ENCODE assay signal across 1 cellular context in the genomic region with DNA sequence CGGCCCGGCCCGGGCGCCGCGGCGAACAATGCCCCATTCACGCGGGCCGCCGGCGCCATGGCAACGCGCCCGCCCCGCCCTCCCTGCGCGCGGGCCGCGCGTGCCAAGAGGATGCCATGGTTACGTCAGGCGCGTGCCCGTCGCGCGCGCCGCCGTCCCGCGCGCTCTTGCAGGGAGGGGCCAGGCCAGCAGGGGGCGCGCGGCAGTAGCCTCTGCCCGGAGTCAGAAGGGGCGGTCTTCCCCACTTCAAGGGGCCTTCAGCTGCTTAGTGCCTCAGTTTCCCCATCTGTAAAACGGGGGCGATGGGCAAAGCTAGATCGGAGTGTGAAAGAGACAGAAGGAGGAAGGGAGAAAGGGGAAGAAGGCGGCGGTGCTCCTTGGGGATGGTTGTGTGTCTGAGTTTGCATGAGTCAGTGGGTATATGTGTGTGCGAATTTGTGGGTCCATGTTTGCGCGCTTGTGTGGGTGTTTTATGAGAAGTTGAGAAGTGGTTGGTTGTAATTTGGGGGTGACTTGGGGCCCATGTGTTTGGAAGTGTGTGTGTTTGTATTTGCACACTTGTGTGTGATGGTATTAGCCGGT.
TF ChIP-seq lines count a peak whose summit lies in the region.

No MANE protein-coding gene starts in this region.

TF ChIP-seq in HepG2, 621 proteins besides CTCF, POLR2A, EP300 and RAD21 (continued from another document and continues in another):
- TF ChIP-seq, protein P1, sequence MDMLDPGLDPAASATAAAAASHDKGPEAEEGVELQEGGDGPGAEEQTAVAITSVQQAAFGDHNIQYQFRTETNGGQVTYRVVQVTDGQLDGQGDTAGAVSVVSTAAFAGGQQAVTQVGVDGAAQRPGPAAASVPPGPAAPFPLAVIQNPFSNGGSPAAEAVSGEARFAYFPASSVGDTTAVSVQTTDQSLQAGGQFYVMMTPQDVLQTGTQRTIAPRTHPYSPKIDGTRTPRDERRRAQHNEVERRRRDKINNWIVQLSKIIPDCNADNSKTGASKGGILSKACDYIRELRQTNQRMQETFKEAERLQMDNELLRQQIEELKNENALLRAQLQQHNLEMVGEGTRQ (IDR thresholded peaks at IDR 0.05; ENCODE audit: low read depth, low read length) = no peak
- TF ChIP-seq, protein P1 (CRISPR knock-in tag; IDR thresholded peaks at IDR 0.05; ENCODE audit: borderline replicate concordance) = no peak
- TF ChIP-seq ATAD3A (CRISPR knock-in tag; IDR thresholded peaks at IDR 0.05) (no peak), ZNF776 (CRISPR knock-in tag; IDR thresholded peaks at IDR 0.05) (no peak), KLF11 (CRISPR knock-in tag; IDR thresholded peaks at IDR 0.05) (no peak), SIX1 (CRISPR knock-in tag; IDR thresholded peaks at IDR 0.05; ENCODE audit: borderline replicate concordance) (no peak), SP5 (CRISPR knock-in tag; IDR thresholded peaks at IDR 0.05; ENCODE audit: borderline replicate concordance, low read depth) (peak; percentile 54; the same call in 1 of the 2 replicates), HOXA5 (CRISPR knock-in tag; IDR thresholded peaks at IDR 0.05) (no peak), AHR (CRISPR knock-in tag; IDR thresholded peaks at IDR 0.05) (peak; percentile 39; the same call in 1 of the 2 replicates), XRCC5 (optimal IDR thresholded peaks at IDR 0.05; ENCODE audit: low read length) (peak; percentile 86), SRSF9 (IDR thresholded peaks at IDR 0.05; ENCODE audit: borderline replicate concordance, insufficient read depth, low read depth, low read length, poor library complexity, severe bottlenecking) (no peak), ZNF282 (IDR thresholded peaks at IDR 0.05; ENCODE audit: partially characterized antibody) (no peak), CHCHD3 (CRISPR knock-in tag; IDR thresholded peaks at IDR 0.05) (no peak), ZBTB7A (CRISPR knock-in tag; IDR thresholded peaks at IDR 0.05) (0 out of 2 replicates have a peak, but pooled peaks have one; percentile 15), ZNF264 (CRISPR knock-in tag; IDR thresholded peaks at IDR 0.05) (no peak), NBN (conservative IDR thresholded peaks at IDR 0.05) (no peak), MBD4 (IDR thresholded peaks at IDR 0.05; ENCODE audit: borderline replicate concordance, low read length) (no peak), ZNF768 (CRISPR knock-in tag; IDR thresholded peaks at IDR 0.05) (peak; percentile 46; the same call in 1 of the 2 replicates), HDAC6 (IDR thresholded peaks at IDR 0.05; ENCODE audit: low read depth, low read length) (no peak), NONO (IDR thresholded peaks at IDR 0.05) (no peak), NONO (CRISPR knock-in tag; conservative IDR thresholded peaks at IDR 0.05) (peak; percentile 80), CAMTA2 (CRISPR knock-in tag; IDR thresholded peaks at IDR 0.05; ENCODE audit: borderline replicate concordance) (no peak), MZF1 (CRISPR knock-in tag; IDR thresholded peaks at IDR 0.05; ENCODE audit: borderline replicate concordance) (no peak), SMAD1 (CRISPR knock-in tag; IDR thresholded peaks at IDR 0.05; ENCODE audit: borderline replicate concordance, low read depth) (no peak; the same call in 1 of the 2 replicates), JARID2 (CRISPR knock-in tag; IDR thresholded peaks at IDR 0.05; ENCODE audit: insufficient replicate concordance) (no peak), ZNF547 (CRISPR knock-in tag; IDR thresholded peaks at IDR 0.05) (no peak), BCL6 (CRISPR knock-in tag; IDR thresholded peaks at IDR 0.05) (0 out of 2 replicates have a peak, but pooled peaks have one; percentile 8), DNMT3B (CRISPR knock-in tag; conservative IDR thresholded peaks at IDR 0.05) (no peak), ZFP1 (CRISPR knock-in tag; IDR thresholded peaks at IDR 0.05) (no peak), ZNF34 (CRISPR knock-in tag; IDR thresholded peaks at IDR 0.05; ENCODE audit: borderline replicate concordance) (no peak), NR2F2 (IDR thresholded peaks at IDR 0.05; ENCODE audit: borderline replicate concordance, low read depth) (no peak), ZNF670 (CRISPR knock-in tag; IDR thresholded peaks at IDR 0.05; ENCODE audit: borderline replicate concordance) (no peak), ZFYVE20 (CRISPR knock-in tag; IDR thresholded peaks at IDR 0.05; ENCODE audit: borderline replicate concordance, low read depth) (no peak), JUND (CRISPR knock-in tag; IDR thresholded peaks at IDR 0.05) (no peak), FOXJ3 (CRISPR knock-in tag; IDR thresholded peaks at IDR 0.05; ENCODE audit: borderline replicate concordance) (no peak), SAP130 (CRISPR knock-in tag; IDR thresholded peaks at IDR 0.05; ENCODE audit: low read depth) (peak; percentile 77), SKI (IDR thresholded peaks at IDR 0.05; ENCODE audit: partially characterized antibody) (peak; percentile 58), MYNN (CRISPR knock-in tag; IDR thresholded peaks at IDR 0.05; ENCODE audit: low read depth) (no peak)
- TF ChIP-seq, protein P2, sequence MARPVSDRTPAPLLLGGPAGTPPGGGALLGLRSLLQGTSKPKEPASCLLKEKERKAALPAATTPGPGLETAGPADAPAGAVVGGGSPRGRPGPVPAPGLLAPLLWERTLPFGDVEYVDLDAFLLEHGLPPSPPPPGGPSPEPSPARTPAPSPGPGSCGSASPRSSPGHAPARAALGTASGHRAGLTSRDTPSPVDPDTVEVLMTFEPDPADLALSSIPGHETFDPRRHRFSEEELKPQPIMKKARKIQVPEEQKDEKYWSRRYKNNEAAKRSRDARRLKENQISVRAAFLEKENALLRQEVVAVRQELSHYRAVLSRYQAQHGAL (CRISPR knock-in tag; IDR thresholded peaks at IDR 0.05; ENCODE audit: not compliant biosample characterization) = no peak
- TF ChIP-seq, protein P3, sequence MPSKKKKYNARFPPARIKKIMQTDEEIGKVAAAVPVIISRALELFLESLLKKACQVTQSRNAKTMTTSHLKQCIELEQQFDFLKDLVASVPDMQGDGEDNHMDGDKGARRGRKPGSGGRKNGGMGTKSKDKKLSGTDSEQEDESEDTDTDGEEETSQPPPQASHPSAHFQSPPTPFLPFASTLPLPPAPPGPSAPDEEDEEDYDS (CRISPR knock-in tag; IDR thresholded peaks at IDR 0.05) = no peak
- TF ChIP-seq, protein P4, sequence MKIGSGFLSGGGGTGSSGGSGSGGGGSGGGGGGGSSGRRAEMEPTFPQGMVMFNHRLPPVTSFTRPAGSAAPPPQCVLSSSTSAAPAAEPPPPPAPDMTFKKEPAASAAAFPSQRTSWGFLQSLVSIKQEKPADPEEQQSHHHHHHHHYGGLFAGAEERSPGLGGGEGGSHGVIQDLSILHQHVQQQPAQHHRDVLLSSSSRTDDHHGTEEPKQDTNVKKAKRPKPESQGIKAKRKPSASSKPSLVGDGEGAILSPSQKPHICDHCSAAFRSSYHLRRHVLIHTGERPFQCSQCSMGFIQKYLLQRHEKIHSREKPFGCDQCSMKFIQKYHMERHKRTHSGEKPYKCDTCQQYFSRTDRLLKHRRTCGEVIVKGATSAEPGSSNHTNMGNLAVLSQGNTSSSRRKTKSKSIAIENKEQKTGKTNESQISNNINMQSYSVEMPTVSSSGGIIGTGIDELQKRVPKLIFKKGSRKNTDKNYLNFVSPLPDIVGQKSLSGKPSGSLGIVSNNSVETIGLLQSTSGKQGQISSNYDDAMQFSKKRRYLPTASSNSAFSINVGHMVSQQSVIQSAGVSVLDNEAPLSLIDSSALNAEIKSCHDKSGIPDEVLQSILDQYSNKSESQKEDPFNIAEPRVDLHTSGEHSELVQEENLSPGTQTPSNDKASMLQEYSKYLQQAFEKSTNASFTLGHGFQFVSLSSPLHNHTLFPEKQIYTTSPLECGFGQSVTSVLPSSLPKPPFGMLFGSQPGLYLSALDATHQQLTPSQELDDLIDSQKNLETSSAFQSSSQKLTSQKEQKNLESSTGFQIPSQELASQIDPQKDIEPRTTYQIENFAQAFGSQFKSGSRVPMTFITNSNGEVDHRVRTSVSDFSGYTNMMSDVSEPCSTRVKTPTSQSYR (CRISPR knock-in tag; IDR thresholded peaks at IDR 0.05; ENCODE audit: borderline replicate concordance) = 0 out of 2 replicates have a peak, but pooled peaks have one; percentile 5
- TF ChIP-seq, protein P5, sequence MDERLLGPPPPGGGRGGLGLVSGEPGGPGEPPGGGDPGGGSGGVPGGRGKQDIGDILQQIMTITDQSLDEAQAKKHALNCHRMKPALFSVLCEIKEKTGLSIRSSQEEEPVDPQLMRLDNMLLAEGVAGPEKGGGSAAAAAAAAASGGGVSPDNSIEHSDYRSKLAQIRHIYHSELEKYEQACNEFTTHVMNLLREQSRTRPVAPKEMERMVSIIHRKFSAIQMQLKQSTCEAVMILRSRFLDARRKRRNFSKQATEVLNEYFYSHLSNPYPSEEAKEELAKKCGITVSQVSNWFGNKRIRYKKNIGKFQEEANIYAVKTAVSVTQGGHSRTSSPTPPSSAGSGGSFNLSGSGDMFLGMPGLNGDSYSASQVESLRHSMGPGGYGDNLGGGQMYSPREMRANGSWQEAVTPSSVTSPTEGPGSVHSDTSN (CRISPR knock-in tag; IDR thresholded peaks at IDR 0.05) = no peak
- TF ChIP-seq, protein P6, sequence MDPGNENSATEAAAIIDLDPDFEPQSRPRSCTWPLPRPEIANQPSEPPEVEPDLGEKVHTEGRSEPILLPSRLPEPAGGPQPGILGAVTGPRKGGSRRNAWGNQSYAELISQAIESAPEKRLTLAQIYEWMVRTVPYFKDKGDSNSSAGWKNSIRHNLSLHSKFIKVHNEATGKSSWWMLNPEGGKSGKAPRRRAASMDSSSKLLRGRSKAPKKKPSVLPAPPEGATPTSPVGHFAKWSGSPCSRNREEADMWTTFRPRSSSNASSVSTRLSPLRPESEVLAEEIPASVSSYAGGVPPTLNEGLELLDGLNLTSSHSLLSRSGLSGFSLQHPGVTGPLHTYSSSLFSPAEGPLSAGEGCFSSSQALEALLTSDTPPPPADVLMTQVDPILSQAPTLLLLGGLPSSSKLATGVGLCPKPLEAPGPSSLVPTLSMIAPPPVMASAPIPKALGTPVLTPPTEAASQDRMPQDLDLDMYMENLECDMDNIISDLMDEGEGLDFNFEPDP (CRISPR knock-in tag; conservative IDR thresholded peaks at IDR 0.05) = no peak
- TF ChIP-seq, protein P7, sequence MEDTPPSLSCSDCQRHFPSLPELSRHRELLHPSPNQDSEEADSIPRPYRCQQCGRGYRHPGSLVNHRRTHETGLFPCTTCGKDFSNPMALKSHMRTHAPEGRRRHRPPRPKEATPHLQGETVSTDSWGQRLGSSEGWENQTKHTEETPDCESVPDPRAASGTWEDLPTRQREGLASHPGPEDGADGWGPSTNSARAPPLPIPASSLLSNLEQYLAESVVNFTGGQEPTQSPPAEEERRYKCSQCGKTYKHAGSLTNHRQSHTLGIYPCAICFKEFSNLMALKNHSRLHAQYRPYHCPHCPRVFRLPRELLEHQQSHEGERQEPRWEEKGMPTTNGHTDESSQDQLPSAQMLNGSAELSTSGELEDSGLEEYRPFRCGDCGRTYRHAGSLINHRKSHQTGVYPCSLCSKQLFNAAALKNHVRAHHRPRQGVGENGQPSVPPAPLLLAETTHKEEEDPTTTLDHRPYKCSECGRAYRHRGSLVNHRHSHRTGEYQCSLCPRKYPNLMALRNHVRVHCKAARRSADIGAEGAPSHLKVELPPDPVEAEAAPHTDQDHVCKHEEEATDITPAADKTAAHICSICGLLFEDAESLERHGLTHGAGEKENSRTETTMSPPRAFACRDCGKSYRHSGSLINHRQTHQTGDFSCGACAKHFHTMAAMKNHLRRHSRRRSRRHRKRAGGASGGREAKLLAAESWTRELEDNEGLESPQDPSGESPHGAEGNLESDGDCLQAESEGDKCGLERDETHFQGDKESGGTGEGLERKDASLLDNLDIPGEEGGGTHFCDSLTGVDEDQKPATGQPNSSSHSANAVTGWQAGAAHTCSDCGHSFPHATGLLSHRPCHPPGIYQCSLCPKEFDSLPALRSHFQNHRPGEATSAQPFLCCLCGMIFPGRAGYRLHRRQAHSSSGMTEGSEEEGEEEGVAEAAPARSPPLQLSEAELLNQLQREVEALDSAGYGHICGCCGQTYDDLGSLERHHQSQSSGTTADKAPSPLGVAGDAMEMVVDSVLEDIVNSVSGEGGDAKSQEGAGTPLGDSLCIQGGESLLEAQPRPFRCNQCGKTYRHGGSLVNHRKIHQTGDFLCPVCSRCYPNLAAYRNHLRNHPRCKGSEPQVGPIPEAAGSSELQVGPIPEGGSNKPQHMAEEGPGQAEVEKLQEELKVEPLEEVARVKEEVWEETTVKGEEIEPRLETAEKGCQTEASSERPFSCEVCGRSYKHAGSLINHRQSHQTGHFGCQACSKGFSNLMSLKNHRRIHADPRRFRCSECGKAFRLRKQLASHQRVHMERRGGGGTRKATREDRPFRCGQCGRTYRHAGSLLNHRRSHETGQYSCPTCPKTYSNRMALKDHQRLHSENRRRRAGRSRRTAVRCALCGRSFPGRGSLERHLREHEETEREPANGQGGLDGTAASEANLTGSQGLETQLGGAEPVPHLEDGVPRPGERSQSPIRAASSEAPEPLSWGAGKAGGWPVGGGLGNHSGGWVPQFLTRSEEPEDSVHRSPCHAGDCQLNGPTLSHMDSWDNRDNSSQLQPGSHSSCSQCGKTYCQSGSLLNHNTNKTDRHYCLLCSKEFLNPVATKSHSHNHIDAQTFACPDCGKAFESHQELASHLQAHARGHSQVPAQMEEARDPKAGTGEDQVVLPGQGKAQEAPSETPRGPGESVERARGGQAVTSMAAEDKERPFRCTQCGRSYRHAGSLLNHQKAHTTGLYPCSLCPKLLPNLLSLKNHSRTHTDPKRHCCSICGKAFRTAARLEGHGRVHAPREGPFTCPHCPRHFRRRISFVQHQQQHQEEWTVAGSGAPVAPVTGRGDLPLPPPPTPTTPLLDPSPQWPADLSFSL (CRISPR knock-in tag; IDR thresholded peaks at IDR 0.05) = peak; percentile 91
- TF ChIP-seq, protein P8, sequence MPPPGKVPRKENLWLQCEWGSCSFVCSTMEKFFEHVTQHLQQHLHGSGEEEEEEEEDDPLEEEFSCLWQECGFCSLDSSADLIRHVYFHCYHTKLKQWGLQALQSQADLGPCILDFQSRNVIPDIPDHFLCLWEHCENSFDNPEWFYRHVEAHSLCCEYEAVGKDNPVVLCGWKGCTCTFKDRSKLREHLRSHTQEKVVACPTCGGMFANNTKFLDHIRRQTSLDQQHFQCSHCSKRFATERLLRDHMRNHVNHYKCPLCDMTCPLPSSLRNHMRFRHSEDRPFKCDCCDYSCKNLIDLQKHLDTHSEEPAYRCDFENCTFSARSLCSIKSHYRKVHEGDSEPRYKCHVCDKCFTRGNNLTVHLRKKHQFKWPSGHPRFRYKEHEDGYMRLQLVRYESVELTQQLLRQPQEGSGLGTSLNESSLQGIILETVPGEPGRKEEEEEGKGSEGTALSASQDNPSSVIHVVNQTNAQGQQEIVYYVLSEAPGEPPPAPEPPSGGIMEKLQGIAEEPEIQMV (CRISPR knock-in tag; IDR thresholded peaks at IDR 0.05; ENCODE audit: low read depth) = no peak
